ENCODE assay signal across 9 cellular contexts in genomic region chr6:75204959-75205775, GRCh38. TPM values are rescaled to one million over a fixed set of nuclear protein-coding genes. Genes with fewer than 3 reads are reported as not detected.
A peak's percentile ranks its signal among the peaks of the same experiment; 100 is the strongest.
DNase-seq lines count a peak whose midpoint lies in the region; ATAC-seq, FAIRE-seq and TF ChIP-seq lines count a peak whose summit lies in the region.
"Had no signal": no experiment of that assay in that cellular context is flagged by ENCODE, and none has a peak within 500 bp of the region (broad histone marks: within the 10 kb centered on the region; RNA-seq: fewer than 3 reads in every experiment).

No MANE protein-coding gene starts in this region.

- intact Hi-C loops in adrenal gland (cut with DNase I) = loop anchor here (5.0 to 10.0 kb wide), 3 partner anchors 450 to 1463 kb away; no protein-coding TSS in a partner anchor

- TF ChIP-seq POLR2A in adrenal gland (IDR thresholded peaks at IDR 0.05) = no peak

- peak; percentile 75 for DNase-seq in AG10803 (ENCODE audit: low read depth)
- no peak for DNase-seq in adrenal gland
- no peak for DNase-seq in small intestine
- DNase-seq in SKM-1 treated with dmso at 0.1 percent for 144 hours (lab: John Stamatoyannopoulos, UW; ENCODE audit: unreplicated experiment) = no peak
- no peak for DNase-seq in RPMI8226

- peaks cover 28% of the 10 kb centered on the region for H3K4me1 ChIP-seq in HUES6 (ENCODE audit: control insufficient read depth, insufficient read depth, low read length)
- H3K4me1 ChIP-seq in adrenal gland (replicated peaks in 1 of 2) = peaks cover 6 to 23% of the 10 kb centered on the region in 2 donors
- peaks cover 21% of the 10 kb centered on the region for H3K4me1 ChIP-seq in iPS-18a (ENCODE audit: control insufficient read depth, low read depth, low read length)
- peaks cover 0 to 2% of the 10 kb centered on the region in 2 donors for H3K4me1 ChIP-seq in small intestine (ENCODE audit: control insufficient read depth in 2 of 2, insufficient read depth in 1 of 2, low read depth in 1 of 2, low read length in 1 of 2)

- peak overlapping the region; percentile 39 for H3K9ac ChIP-seq in HUES6 (ENCODE audit: low read length)
- H3K9ac ChIP-seq in iPS-18a (ENCODE audit: low read length) = peak overlapping the region; percentile 44

- TF ChIP-seq CTCF in AG10803 (conservative IDR thresholded peaks at IDR 0.05; ENCODE audit: low read length) = no peak
- TF ChIP-seq CTCF in adrenal gland (IDR thresholded peaks at IDR 0.05) = no peak

- no peak for FAIRE-seq in small intestine (lab: Jason Lieb, UNC)
- FAIRE-seq: colon had no signal

- 0 to 4% (median 2%) methylated on average over 4 to 47 of the region's 47 CpGs for WGBS in adrenal gland, 4 donors
- WGBS in small intestine, 3 donors = 2 to 4% (median 4%) methylated on average over 44 to 47 of the region's 47 CpGs

- H3K36me3 ChIP-seq in HUES6 (ENCODE audit: control insufficient read depth, insufficient read depth, low read length) = no peaks in the 10 kb centered on the region
- no peaks in the 10 kb centered on the region for H3K36me3 ChIP-seq in adrenal gland (replicated peaks in 1 of 2)
- no peaks in the 10 kb centered on the region for H3K36me3 ChIP-seq in iPS-18a (ENCODE audit: control insufficient read depth, low read depth, low read length)
- no peaks in the 10 kb centered on the region for H3K36me3 ChIP-seq in small intestine (ENCODE audit: control insufficient read depth in 2 of 2, insufficient read depth in 2 of 2, low read length in 2 of 2)

- H3K4me3 ChIP-seq in AG10803 (ENCODE audit: low read length) (peak overlapping the region; percentile 100), HUES6 (ENCODE audit: low read depth, low read length) (peak overlapping the region; percentile 71), adrenal gland (peak overlapping the region in 2 of 4 donors; percentile 7 to 61), iPS-18a (ENCODE audit: low read length) (peak overlapping the region; percentile 84), small intestine (ENCODE audit: low read depth in 1 of 2, low read length in 2 of 2) (peak overlapping the region; percentile 5 to 29)

- H3K27me3 ChIP-seq in HUES6 (ENCODE audit: control insufficient read depth, insufficient read depth, low read length) (peaks cover 95% of the 10 kb centered on the region), adrenal gland (peaks cover 47% of the 10 kb centered on the region), iPS-18a (ENCODE audit: control insufficient read depth, insufficient read depth, low read length) (peaks cover 94% of the 10 kb centered on the region), small intestine (ENCODE audit: control insufficient read depth in 2 of 2, insufficient read depth in 2 of 2, low read length in 2 of 2) (peaks cover 4 to 12% of the 10 kb centered on the region in 2 donors)

- ATAC-seq in GM18870 (IDR thresholded peaks at IDR 0.05; ENCODE audit: unreplicated experiment) = no peak

- H3K9me3 ChIP-seq in HUES6 (ENCODE audit: control insufficient read depth, insufficient read depth, low read depth, low read length) = no peaks in the 10 kb centered on the region
- H3K9me3 ChIP-seq in adrenal gland (replicated peaks in 1 of 3) = no peaks in the 10 kb centered on the region
- no peaks in the 10 kb centered on the region for H3K9me3 ChIP-seq in iPS-18a (ENCODE audit: control insufficient read depth, low read depth, low read length)
- H3K9me3 ChIP-seq in small intestine (ENCODE audit: control insufficient read depth, low read depth) = no peaks in the 10 kb centered on the region

- H3K27ac ChIP-seq in HUES6 (ENCODE audit: low read depth, low read length) (no peak overlapping the region), adrenal gland (peak overlapping the region in 4 of 5 donors; percentile 13 to 74 (median 54)), iPS-18a (ENCODE audit: low read length) (no peak overlapping the region), small intestine (ENCODE audit: low read depth in 1 of 2, low read length in 1 of 2) (peak overlapping the region; percentile 17 to 88)

RNA-seq across cellular contexts. Expression of gene COL12A1, which starts 0.7 kb away (rescaled TPM):
- total RNA-seq in adrenal gland = 100 to 1,000 TPM in 1 of 8 donors, 10 to 100 TPM in 7; 17.0 to 106 (median 66.0) TPM
- polyA plus RNA-seq in adrenal gland = 10 to 100 TPM; 13.0 to 23.6 (median 21.6) TPM
- polyA plus RNA-seq in small intestine = 10 to 100 TPM in 1 of 3 donors, 1 to 10 TPM in 1, under 1 TPM in 1; 0.67 to 13.2 (median 1.1) TPM

RNA-seq across cellular contexts. Expression of gene COX7A2, which starts 38.4 kb away (rescaled TPM):
- 100 to 1,000 TPM; 150 to 542 (median 334) TPM for total RNA-seq in adrenal gland
- polyA plus RNA-seq in adrenal gland (100 to 1,000 TPM; 304 to 542 (median 329) TPM), small intestine (1,000 to 10,000 TPM in 2 of 3 donors, 100 to 1,000 TPM in 1; 712 to 1,298 (median 1,108) TPM)

Comparison
In these comparisons a context has a peak if more than half of its experiments do, and no peak if none do; other contexts are left out.
1. H3K27ac ChIP-seq: peak in adrenal gland (4 of 5) and small intestine (2 of 2); none in HUES6 (single experiment) and iPS-18a (single experiment).